In the genomic region with DNA sequence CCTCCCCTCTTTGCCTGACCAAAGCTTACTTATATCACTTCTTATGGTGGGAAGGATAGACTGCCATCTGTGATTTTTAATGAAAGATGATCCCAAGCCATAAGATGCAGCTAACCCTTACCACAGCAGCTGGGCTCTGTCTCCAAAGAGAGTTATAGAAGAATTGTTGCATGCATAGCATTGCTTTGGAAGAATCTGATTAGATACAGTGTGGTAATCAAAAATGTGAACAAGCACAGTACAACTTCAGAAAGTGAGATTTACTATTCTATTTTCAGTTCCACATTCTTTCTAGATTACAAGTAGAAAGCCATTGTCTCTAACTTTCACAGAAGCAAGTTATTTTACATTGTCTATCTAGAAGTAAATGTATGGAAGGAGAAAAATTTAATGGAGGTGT, we compare ENCODE assay signal across 10 cellular contexts.
DNase-seq lines count a peak whose midpoint lies in the region; ATAC-seq and TF ChIP-seq lines count a peak whose summit lies in the region.
"Had no signal": no experiment of that assay in that cellular context is flagged by ENCODE, and none has a peak within 500 bp of the region (broad histone marks: within the 10 kb centered on the region; RNA-seq: fewer than 3 reads in every experiment).

No MANE protein-coding gene starts in this region.

- H3K4me1 ChIP-seq in GM23338 (ENCODE audit: insufficient read depth) (no peaks in the 10 kb centered on the region), left lung (no peaks in the 10 kb centered on the region)

- H3K4me3 ChIP-seq in GM23338, result no peak overlapping the region
- no peak overlapping the region for H3K4me3 ChIP-seq in left lung
- H3K4me3 ChIP-seq: esophagus muscularis mucosa, thoracic aorta had no signal

- TF ChIP-seq CTCF in GM23338 (conservative IDR thresholded peaks at IDR 0.05; ENCODE audit: low read depth in 2 of 2) (no peak), left lung (IDR thresholded peaks at IDR 0.05) (no peak)

- no peaks in the 10 kb centered on the region for H3K9me3 ChIP-seq in left lung
- H3K9me3 ChIP-seq: thoracic aorta had no signal

- H3K27ac ChIP-seq in GM23338 (ENCODE audit: low read depth) (no peak overlapping the region), left lung (no peak overlapping the region)
- H3K27ac ChIP-seq: esophagus muscularis mucosa, thoracic aorta had no signal

- no peak overlapping the region for H2AFZ ChIP-seq in GM23338

- DNase-seq in AG08395 (ENCODE audit: low spot score), result peak; percentile 15
- peak; percentile 8 for DNase-seq in NCI-H2171 (lab: John Stamatoyannopoulos, UW)
- DNase-seq in GM23338 (ENCODE audit: low spot score), result no peak
- no peak for DNase-seq in NCI-H1105 (lab: John Stamatoyannopoulos, UW)
- no peak for DNase-seq in left lung

- H3K79me2 ChIP-seq in GM23338 (replicated peaks; ENCODE audit: insufficient read depth), result no peaks in the 10 kb centered on the region

- H3K36me3 ChIP-seq in GM23338 (ENCODE audit: insufficient read depth) (no peaks in the 10 kb centered on the region), left lung (no peaks in the 10 kb centered on the region)
- H3K36me3 ChIP-seq: esophagus muscularis mucosa, thoracic aorta had no signal

- H3K4me3 Mint-ChIP-seq in GM23338, result no peak overlapping the region

- peaks cover 2% of the 10 kb centered on the region for H3K27me3 Mint-ChIP-seq in GM23338 (ENCODE audit: insufficient read depth, low read depth, poor library complexity)

- no peaks in the 10 kb centered on the region for H4K20me1 ChIP-seq in GM23338 (replicated peaks; ENCODE audit: insufficient read depth)

- ATAC-seq in GM18868 (IDR thresholded peaks at IDR 0.05; ENCODE audit: unreplicated experiment) (peak; percentile 81), HG02798 (IDR thresholded peaks at IDR 0.05; ENCODE audit: poor library complexity, unreplicated experiment) (peak; percentile 73), GM23338 (no peak), left lung (no peak), HG03135 (IDR thresholded peaks at IDR 0.05; ENCODE audit: unreplicated experiment) (no peak)

- no peak overlapping the region for H3K27ac Mint-ChIP-seq in GM23338

- no peaks in the 10 kb centered on the region for H3K27me3 ChIP-seq in GM23338 (ENCODE audit: insufficient read depth)
- H3K27me3 ChIP-seq in left lung, result no peaks in the 10 kb centered on the region
- H3K27me3 ChIP-seq: esophagus muscularis mucosa had no signal

- no peaks in the 10 kb centered on the region for H3K36me3 Mint-ChIP-seq in GM23338 (ENCODE audit: low read depth)

- intact Hi-C loops in left lung (cut with DNase I), result no loop called here

- no peak overlapping the region for H3K4me2 ChIP-seq in GM23338

- no peaks in the 10 kb centered on the region for H3F3A ChIP-seq in GM23338 (replicated peaks; ENCODE audit: low read depth)

- H3K9me2 ChIP-seq in GM23338 (ENCODE audit: insufficient read depth), result peaks cover 2% of the 10 kb centered on the region; the same call in 1 of the 2 replicates

- H3K9me3 Mint-ChIP-seq in GM23338, result no peaks in the 10 kb centered on the region

- H3K4me1 Mint-ChIP-seq in GM23338, result peaks cover 3% of the 10 kb centered on the region; the same call in 1 of the 3 replicates

TF ChIP-seq in GM23338, 12 proteins besides CTCF, POLR2A, EP300 and RAD21 (continues in another document):
- TF ChIP-seq ZNF114 (CRISPR knock-in tag; IDR thresholded peaks at IDR 0.05) (no peak), JUNB (IDR thresholded peaks at IDR 0.05; ENCODE audit: unreplicated experiment) (no peak), EZH2phosphoT487 (IDR thresholded peaks at IDR 0.05; ENCODE audit: unreplicated experiment) (no peak), STAT1 (IDR thresholded peaks at IDR 0.05; ENCODE audit: unreplicated experiment) (no peak), CREB1 (CRISPR knock-in tag; IDR thresholded peaks at IDR 0.05; ENCODE audit: low read depth) (no peak), POLR2AphosphoS5 (IDR thresholded peaks at IDR 0.05; ENCODE audit: low read depth) (no peak), NANOG (IDR thresholded peaks at IDR 0.05; ENCODE audit: borderline replicate concordance) (no peak), EZH2 (IDR thresholded peaks at IDR 0.05; ENCODE audit: low read depth, unreplicated experiment) (no peak), ZNF331 (CRISPR knock-in tag; IDR thresholded peaks at IDR 0.05; ENCODE audit: low read depth) (no peak)
- TF ChIP-seq, protein P1, sequence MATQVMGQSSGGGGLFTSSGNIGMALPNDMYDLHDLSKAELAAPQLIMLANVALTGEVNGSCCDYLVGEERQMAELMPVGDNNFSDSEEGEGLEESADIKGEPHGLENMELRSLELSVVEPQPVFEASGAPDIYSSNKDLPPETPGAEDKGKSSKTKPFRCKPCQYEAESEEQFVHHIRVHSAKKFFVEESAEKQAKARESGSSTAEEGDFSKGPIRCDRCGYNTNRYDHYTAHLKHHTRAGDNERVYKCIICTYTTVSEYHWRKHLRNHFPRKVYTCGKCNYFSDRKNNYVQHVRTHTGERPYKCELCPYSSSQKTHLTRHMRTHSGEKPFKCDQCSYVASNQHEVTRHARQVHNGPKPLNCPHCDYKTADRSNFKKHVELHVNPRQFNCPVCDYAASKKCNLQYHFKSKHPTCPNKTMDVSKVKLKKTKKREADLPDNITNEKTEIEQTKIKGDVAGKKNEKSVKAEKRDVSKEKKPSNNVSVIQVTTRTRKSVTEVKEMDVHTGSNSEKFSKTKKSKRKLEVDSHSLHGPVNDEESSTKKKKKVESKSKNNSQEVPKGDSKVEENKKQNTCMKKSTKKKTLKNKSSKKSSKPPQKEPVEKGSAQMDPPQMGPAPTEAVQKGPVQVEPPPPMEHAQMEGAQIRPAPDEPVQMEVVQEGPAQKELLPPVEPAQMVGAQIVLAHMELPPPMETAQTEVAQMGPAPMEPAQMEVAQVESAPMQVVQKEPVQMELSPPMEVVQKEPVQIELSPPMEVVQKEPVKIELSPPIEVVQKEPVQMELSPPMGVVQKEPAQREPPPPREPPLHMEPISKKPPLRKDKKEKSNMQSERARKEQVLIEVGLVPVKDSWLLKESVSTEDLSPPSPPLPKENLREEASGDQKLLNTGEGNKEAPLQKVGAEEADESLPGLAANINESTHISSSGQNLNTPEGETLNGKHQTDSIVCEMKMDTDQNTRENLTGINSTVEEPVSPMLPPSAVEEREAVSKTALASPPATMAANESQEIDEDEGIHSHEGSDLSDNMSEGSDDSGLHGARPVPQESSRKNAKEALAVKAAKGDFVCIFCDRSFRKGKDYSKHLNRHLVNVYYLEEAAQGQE (IDR thresholded peaks at IDR 0.05; ENCODE audit: unreplicated experiment), result no peak
- TF ChIP-seq, protein P2, sequence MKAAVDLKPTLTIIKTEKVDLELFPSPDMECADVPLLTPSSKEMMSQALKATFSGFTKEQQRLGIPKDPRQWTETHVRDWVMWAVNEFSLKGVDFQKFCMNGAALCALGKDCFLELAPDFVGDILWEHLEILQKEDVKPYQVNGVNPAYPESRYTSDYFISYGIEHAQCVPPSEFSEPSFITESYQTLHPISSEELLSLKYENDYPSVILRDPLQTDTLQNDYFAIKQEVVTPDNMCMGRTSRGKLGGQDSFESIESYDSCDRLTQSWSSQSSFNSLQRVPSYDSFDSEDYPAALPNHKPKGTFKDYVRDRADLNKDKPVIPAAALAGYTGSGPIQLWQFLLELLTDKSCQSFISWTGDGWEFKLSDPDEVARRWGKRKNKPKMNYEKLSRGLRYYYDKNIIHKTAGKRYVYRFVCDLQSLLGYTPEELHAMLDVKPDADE (IDR thresholded peaks at IDR 0.05), result no peak

Comparison
In these comparisons a context has a peak if more than half of its experiments do, and no peak if none do; other contexts are left out.
1. DNase-seq: peak in AG08395 (single experiment) and NCI-H2171 (single experiment); none in GM23338 (single experiment), NCI-H1105 (single experiment) and left lung (0 of 2).
2. ATAC-seq: peak in GM18868 (single experiment) and HG02798 (single experiment); none in GM23338 (single experiment), left lung (single experiment) and HG03135 (single experiment).